ENCODE assay signal across 8 cellular contexts in the genomic region with DNA sequence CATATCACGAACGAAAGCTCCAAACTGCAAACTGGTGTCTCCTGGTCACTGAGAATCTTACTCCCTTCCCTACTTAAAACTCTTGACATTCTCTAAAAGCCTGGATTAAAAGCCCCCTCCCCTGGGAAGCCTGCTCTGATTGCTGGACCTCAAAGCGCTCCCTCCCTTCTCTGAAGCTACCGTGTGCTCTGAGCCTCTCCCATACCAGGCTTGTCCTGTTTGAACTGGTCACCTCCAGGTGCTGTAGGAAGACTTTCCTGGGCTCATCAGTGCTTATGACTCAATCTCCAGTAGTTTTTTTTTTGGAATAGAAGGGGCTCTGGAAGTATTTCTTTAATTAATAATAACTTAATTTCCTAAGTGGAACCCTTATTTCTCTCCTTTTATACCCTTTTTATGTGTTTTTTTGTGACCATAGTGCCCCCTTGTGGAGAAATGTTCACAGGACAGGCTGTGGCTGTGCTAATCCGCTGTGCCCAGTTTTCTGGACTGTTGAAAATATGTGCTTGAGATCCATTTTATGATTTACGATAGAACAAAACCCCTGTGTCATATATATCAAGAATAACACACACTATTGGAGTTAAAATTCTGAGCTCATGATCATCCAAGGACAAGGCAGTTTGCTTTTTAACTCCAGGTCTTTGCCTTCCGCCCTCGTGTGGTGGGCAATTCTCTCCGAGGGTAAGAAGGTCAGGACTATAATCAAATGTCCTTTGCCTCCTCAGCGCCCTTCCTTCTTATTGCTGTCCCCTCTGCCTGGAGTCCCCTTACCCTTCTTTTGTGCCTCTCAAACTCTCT. TPM values are rescaled to one million over a fixed set of nuclear protein-coding genes. Genes with fewer than 3 reads are reported as not detected.
A peak's percentile ranks its signal among the peaks of the same experiment; 100 is the strongest.
DNase-seq lines count a peak whose midpoint lies in the region; ATAC-seq, FAIRE-seq and TF ChIP-seq lines count a peak whose summit lies in the region.

No MANE protein-coding gene starts in this region.

- H3K4me3 Mint-ChIP-seq in astrocyte (ENCODE audit: unreplicated experiment): no peak overlapping the region

- ATAC-seq in DND-41 (ENCODE audit: insufficient read depth, low read depth) (peak; percentile 64; the same call in 1 of the 3 replicates), GM19463 (IDR thresholded peaks at IDR 0.05; ENCODE audit: unreplicated experiment) (peak; percentile 53)

- TF ChIP-seq POLR2A in suprapubic skin (IDR thresholded peaks at IDR 0.05): no peak

- H3K4me1 ChIP-seq in DND-41 (ENCODE audit: insufficient read depth, low read length) (no peaks in the 10 kb centered on the region), astrocyte (ENCODE audit: insufficient read depth, low read length) (no peaks in the 10 kb centered on the region), suprapubic skin (no peaks in the 10 kb centered on the region)

- 76% methylated on average over 10 of the region's 10 CpGs for WGBS in suprapubic skin

- H3K4me2 ChIP-seq in DND-41 (ENCODE audit: insufficient read depth, low read length) (no peak overlapping the region), astrocyte (ENCODE audit: low read length) (no peak overlapping the region)

- no peaks in the 10 kb centered on the region for H3K9me3 ChIP-seq in DND-41 (ENCODE audit: insufficient read depth, low read length, severe bottlenecking)
- H3K9me3 ChIP-seq in astrocyte (ENCODE audit: insufficient read depth, low read depth, low read length): no peaks in the 10 kb centered on the region
- H3K9me3 ChIP-seq in suprapubic skin: no peaks in the 10 kb centered on the region

- no peaks in the 10 kb centered on the region for H3K36me3 ChIP-seq in DND-41 (ENCODE audit: insufficient read depth, low read length)
- H3K36me3 ChIP-seq in astrocyte (ENCODE audit: insufficient read depth, low read length): no peaks in the 10 kb centered on the region
- no peaks in the 10 kb centered on the region for H3K36me3 ChIP-seq in suprapubic skin

- FAIRE-seq in astrocyte (lab: Jason Lieb, UNC): no peak

- H3K79me2 ChIP-seq in DND-41 (ENCODE audit: insufficient read depth, low read length) (no peaks in the 10 kb centered on the region), astrocyte (ENCODE audit: insufficient read depth, low read length) (no peaks in the 10 kb centered on the region)

- TF ChIP-seq CTCF in DND-41 (IDR thresholded peaks at IDR 0.05; ENCODE audit: borderline replicate concordance, extremely low read depth, low read length, poor library complexity, severe bottlenecking): peak; percentile 74
- TF ChIP-seq CTCF in astrocyte (IDR thresholded peaks at IDR 0.05; ENCODE audit: insufficient read depth, low read depth, low read length): peak; percentile 87
- TF ChIP-seq CTCF in suprapubic skin (IDR thresholded peaks at IDR 0.05): peak; percentile 41 to 69

- no peak overlapping the region for H2AFZ ChIP-seq in DND-41 (ENCODE audit: low read depth, low read length)
- no peak overlapping the region for H2AFZ ChIP-seq in astrocyte (ENCODE audit: low read depth, low read length)

- H3K9ac ChIP-seq in DND-41 (ENCODE audit: low read depth, low read length) (no peak overlapping the region), astrocyte (ENCODE audit: low read length) (no peak overlapping the region)

- no peaks in the 10 kb centered on the region for H3K4me1 Mint-ChIP-seq in astrocyte (ENCODE audit: low read depth, unreplicated experiment)

- TF ChIP-seq EP300 in suprapubic skin (IDR thresholded peaks at IDR 0.05): no peak

- DNase-seq in DND-41 (peak; percentile 24), NCI-H1105 treated with DMSO at 0.1 percent for 48 hours (lab: John Stamatoyannopoulos, UW) (peak; percentile 41), astrocyte (ENCODE audit: low read depth) (no peak), inferior parietal cortex (ENCODE audit: extremely low spot score) (peak; percentile 70), suprapubic skin (ENCODE audit: low spot score in 2 of 2) (no peak), KG1 (lab: John Stamatoyannopoulos, UW) (no peak), D341Med (ENCODE audit: low spot score) (no peak)

- no peak overlapping the region for H3K27ac Mint-ChIP-seq in astrocyte (ENCODE audit: unreplicated experiment)

- H4K20me1 ChIP-seq in DND-41 (ENCODE audit: insufficient read depth, low read length): no peaks in the 10 kb centered on the region
- H4K20me1 ChIP-seq in astrocyte (ENCODE audit: insufficient read depth, low read length): no peaks in the 10 kb centered on the region

- H3K4me3 ChIP-seq in DND-41 (ENCODE audit: low read depth in 1 of 2, low read length in 2 of 2) (no peak overlapping the region), astrocyte (ENCODE audit: insufficient read depth, low read depth, low read length) (no peak overlapping the region), suprapubic skin (no peak overlapping the region)

- peaks cover 6% of the 10 kb centered on the region for H3K27me3 Mint-ChIP-seq in astrocyte (ENCODE audit: low read depth, unreplicated experiment)

- H3K36me3 Mint-ChIP-seq in astrocyte (ENCODE audit: low read depth, unreplicated experiment): peaks cover 3% of the 10 kb centered on the region

- H3K27ac ChIP-seq in DND-41 (ENCODE audit: low read length) (no peak overlapping the region), astrocyte (ENCODE audit: low read depth, low read length) (no peak overlapping the region), suprapubic skin (no peak overlapping the region)

- H3K27me3 ChIP-seq in DND-41 (ENCODE audit: insufficient read depth, low read length, poor library complexity) (no peaks in the 10 kb centered on the region), astrocyte (ENCODE audit: insufficient read depth, low read length) (no peaks in the 10 kb centered on the region), suprapubic skin (peaks cover 5% of the 10 kb centered on the region)

- H3K9me3 Mint-ChIP-seq in astrocyte (ENCODE audit: unreplicated experiment): no peaks in the 10 kb centered on the region

RNA-seq across cellular contexts. Expression of a gene that starts 16.9 kb away (rescaled TPM):
- 4.5 and 8.5 TPM in 2 replicates for total RNA-seq in astrocyte
- total RNA-seq in suprapubic skin: 10 to 100 TPM in 1 of 4 donors, 1 to 10 TPM in 3; 2.1 to 12.7 (median 7.5) TPM

RNA-seq across cellular contexts. Expression of a gene that starts 55.5 kb away (rescaled TPM):
- total RNA-seq in astrocyte (3.1 and 3.9 TPM in 2 replicates), suprapubic skin (1 to 10 TPM; 3.4 to 5.3 (median 4.1) TPM)

Comparison
In these comparisons a context has a peak if more than half of its experiments do, and no peak if none do; other contexts are left out.
1. DNase-seq: peak in DND-41 (single experiment), NCI-H1105 treated with DMSO at 0.1 percent for 48 hours (single experiment) and inferior parietal cortex (single experiment); none in astrocyte (single experiment), suprapubic skin (0 of 2), KG1 (single experiment) and D341Med (single experiment).
2. Peak in every context shown above with its lines, with median percentiles within 50 percentile points of each other: CTCF ChIP-seq.